12 cellular contexts compared by ENCODE assay signal in the genomic region with DNA sequence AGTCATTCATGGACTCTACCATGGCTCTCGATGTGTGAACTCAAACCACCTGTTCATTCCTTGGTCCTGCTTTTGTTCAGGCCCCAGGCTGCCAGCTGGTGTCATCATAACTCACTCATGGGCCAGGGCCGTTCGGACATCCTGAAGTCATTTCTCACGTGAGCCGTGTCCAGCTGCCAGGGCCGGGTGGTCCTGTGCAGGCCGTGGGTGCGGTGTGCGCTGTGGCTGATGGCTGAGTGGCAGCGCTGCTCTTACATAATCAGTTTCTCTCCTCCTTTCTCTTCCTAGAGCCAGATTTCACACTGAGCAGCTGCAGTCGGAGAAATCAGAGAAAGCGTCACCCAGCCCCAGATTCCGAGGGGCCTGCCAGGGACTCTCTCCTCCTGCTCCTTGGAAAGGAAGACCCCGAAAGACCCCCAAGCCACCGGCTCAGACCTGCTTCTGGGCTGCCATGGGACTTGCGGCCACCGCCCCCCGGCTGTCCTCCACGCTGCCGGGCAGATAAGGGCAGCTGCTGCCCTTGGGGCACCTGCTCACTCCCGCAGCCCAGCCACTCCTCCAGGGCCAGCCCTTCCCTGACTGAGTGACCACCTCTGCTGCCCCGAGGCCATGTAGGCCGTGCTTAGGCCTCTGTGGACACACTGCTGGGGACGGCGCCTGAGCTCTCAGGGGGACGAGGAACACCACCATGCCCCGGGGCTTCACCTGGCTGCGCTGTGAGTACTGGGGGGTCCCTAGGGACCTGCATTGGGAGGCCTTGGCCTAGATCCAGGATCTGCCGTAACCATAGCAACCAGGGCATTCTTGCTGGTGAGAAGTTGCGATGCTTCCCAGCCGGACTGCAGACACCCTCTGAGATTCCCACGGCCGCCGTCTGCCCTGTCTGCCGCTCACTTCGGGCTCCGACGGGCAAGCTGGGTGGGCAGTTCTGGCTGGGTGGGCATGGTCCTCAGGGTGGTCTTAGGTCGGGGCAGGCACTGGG. TPM values are rescaled to one million over a fixed set of nuclear protein-coding genes. Genes with fewer than 3 reads are reported as not detected.
DNase-seq lines count a peak whose midpoint lies in the region; ATAC-seq, FAIRE-seq and TF ChIP-seq lines count a peak whose summit lies in the region.
"Had no signal": no experiment of that assay in that cellular context is flagged by ENCODE, and none has a peak within 500 bp of the region (broad histone marks: within the 10 kb centered on the region; RNA-seq: fewer than 3 reads in every experiment).

TSS of gene IL34 (plus strand) at position 300 of the 982 bp plus-strand sequence. CDS start at position 689, 389 bp downstream.

- H3K27ac ChIP-seq in astrocyte (ENCODE audit: low read depth, low read length): no peak within 1 kb of the TSS
- H3K27ac ChIP-seq in stomach smooth muscle (ENCODE audit: low read length): no peak within 1 kb of the TSS
- H3K27ac ChIP-seq in MM.1S (ENCODE audit: low read length): no peak within 1 kb of the TSS

- H2AFZ ChIP-seq in astrocyte (ENCODE audit: low read depth, low read length) (no peak within 1 kb of the TSS), MM.1S (ENCODE audit: low read length) (no peak within 1 kb of the TSS)

- H3K4me1 ChIP-seq in astrocyte (ENCODE audit: insufficient read depth, low read length): peaks cover 13% of the 10 kb centered on the region
- peaks cover 10% of the 10 kb centered on the region for H3K4me1 ChIP-seq in stomach smooth muscle (ENCODE audit: control insufficient read depth, insufficient read depth, low read length)
- no peaks in the 10 kb centered on the region for H3K4me1 ChIP-seq in MM.1S (ENCODE audit: low read length)

- H3K36me3 ChIP-seq in astrocyte (ENCODE audit: insufficient read depth, low read length): no peaks in the 10 kb centered on the region
- no peaks in the 10 kb centered on the region for H3K36me3 ChIP-seq in stomach smooth muscle (ENCODE audit: control insufficient read depth in 2 of 2, insufficient read depth in 2 of 2, low read length in 2 of 2)
- H3K36me3 ChIP-seq in MM.1S (replicated peaks; ENCODE audit: insufficient read depth, low read length): no peaks in the 10 kb centered on the region
- H3K36me3 ChIP-seq: MG63 had no signal

- no peak within 1 kb of the TSS for H3K9ac ChIP-seq in astrocyte (ENCODE audit: low read length)
- H3K9ac ChIP-seq in stomach smooth muscle (ENCODE audit: low read length in 2 of 2): peak within 1 kb of the TSS in 1 of 2 donors; percentile 48
- no peak within 1 kb of the TSS for H3K9ac ChIP-seq in MM.1S (ENCODE audit: low read length)

- H3K4me1 Mint-ChIP-seq in astrocyte (ENCODE audit: low read depth, unreplicated experiment): peaks cover 7% of the 10 kb centered on the region

- H3K4me2 ChIP-seq in astrocyte (ENCODE audit: low read length): peak within 1 kb of the TSS; percentile 9
- no peak within 1 kb of the TSS for H3K4me2 ChIP-seq in MM.1S (ENCODE audit: low read depth, low read length)

- H3K9me3 Mint-ChIP-seq in astrocyte (ENCODE audit: unreplicated experiment): peaks cover 2% of the 10 kb centered on the region

- peak within 1 kb of the TSS; percentile 69 for H3K27ac Mint-ChIP-seq in astrocyte (ENCODE audit: unreplicated experiment)

- peaks cover 12% of the 10 kb centered on the region for H3K27me3 Mint-ChIP-seq in astrocyte (ENCODE audit: low read depth, unreplicated experiment)

- H3K4me3 ChIP-seq in astrocyte (ENCODE audit: insufficient read depth, low read depth, low read length) (no peak within 1 kb of the TSS), stomach smooth muscle (ENCODE audit: low read length in 2 of 2) (peak within 1 kb of the TSS; percentile 12 to 47), MM.1S (ENCODE audit: low read length) (no peak within 1 kb of the TSS)
- H3K4me3 ChIP-seq: MG63 had no signal

- H4K20me1 ChIP-seq in astrocyte (ENCODE audit: insufficient read depth, low read length): no peaks in the 10 kb centered on the region
- H4K20me1 ChIP-seq in MM.1S (ENCODE audit: insufficient read depth, low read length): no peaks in the 10 kb centered on the region

- DNase-seq in NCI-H1105 (lab: John Stamatoyannopoulos, UW): peak; percentile 18
- DNase-seq in astrocyte (ENCODE audit: low read depth): peak; percentile 14
- peak; percentile 26 for DNase-seq in kidney tubule cell (ENCODE audit: low spot score)
- DNase-seq in NCI-H1694 treated with DMSO at 0.1 percent for 48 hours (lab: John Stamatoyannopoulos, UW): no peak
- no peak for DNase-seq in MM.1S
- DNase-seq: GF-D8, MG63 had no signal

- no peaks in the 10 kb centered on the region for H3K36me3 Mint-ChIP-seq in astrocyte (ENCODE audit: low read depth, unreplicated experiment)

- no peaks in the 10 kb centered on the region for H3K9me3 ChIP-seq in astrocyte (ENCODE audit: insufficient read depth, low read depth, low read length)
- no peaks in the 10 kb centered on the region for H3K9me3 ChIP-seq in stomach smooth muscle (ENCODE audit: control insufficient read depth in 2 of 2, low read length in 2 of 2)
- H3K9me3 ChIP-seq in MM.1S (replicated peaks; ENCODE audit: insufficient read depth, low read length): no peaks in the 10 kb centered on the region
- H3K9me3 ChIP-seq: MG63 had no signal

- no peak for FAIRE-seq in astrocyte (lab: Jason Lieb, UNC)
- FAIRE-seq: GM19239 had no signal

- no peaks in the 10 kb centered on the region for H3F3A ChIP-seq in MM.1S (ENCODE audit: insufficient read depth, low read length)

- H3K27me3 ChIP-seq in astrocyte (ENCODE audit: insufficient read depth, low read length): no peaks in the 10 kb centered on the region
- no peaks in the 10 kb centered on the region for H3K27me3 ChIP-seq in stomach smooth muscle (ENCODE audit: control insufficient read depth in 1 of 2, insufficient read depth in 2 of 2, low read length in 2 of 2)
- H3K27me3 ChIP-seq in MM.1S (replicated peaks; ENCODE audit: insufficient read depth, low read length): no peaks in the 10 kb centered on the region
- H3K27me3 ChIP-seq: MG63 had no signal

- TF ChIP-seq CTCF in astrocyte (IDR thresholded peaks at IDR 0.05; ENCODE audit: insufficient read depth, low read depth, low read length): no peak
- TF ChIP-seq CTCF in MM.1S (IDR thresholded peaks at IDR 0.05; ENCODE audit: low read length): no peak

- H3K9me2 ChIP-seq in MM.1S (replicated peaks; ENCODE audit: insufficient read depth, low read length): no peaks in the 10 kb centered on the region

- ATAC-seq in HG02588 (IDR thresholded peaks at IDR 0.05; ENCODE audit: unreplicated experiment): no peak
- no peak for ATAC-seq in HG03354 (IDR thresholded peaks at IDR 0.05; ENCODE audit: poor library complexity, severe bottlenecking, unreplicated experiment)

- no peak within 1 kb of the TSS for H3K4me3 Mint-ChIP-seq in astrocyte (ENCODE audit: unreplicated experiment)
- H3K4me3 Mint-ChIP-seq: neural crest cell had no signal

- H3K79me2 ChIP-seq in astrocyte (ENCODE audit: insufficient read depth, low read length): no peaks in the 10 kb centered on the region
- no peaks in the 10 kb centered on the region for H3K79me2 ChIP-seq in MM.1S (ENCODE audit: low read length)

RNA-seq across cellular contexts. Expression of gene IL34, which starts in this region (rescaled TPM):
- 0.34 and 0.38 TPM in 2 replicates for total RNA-seq in astrocyte

Comparison
In these comparisons a context has a peak if more than half of its experiments do, and no peak if none do; other contexts are left out.
1. Peak in DNase-seq and H3K4me2 ChIP-seq in astrocyte; RNA of the gene not detected or under 1 TPM.
2. DNase-seq: peak in NCI-H1105 (single experiment) and kidney tubule cell (single experiment); none in NCI-H1694 treated with DMSO at 0.1 percent for 48 hours (single experiment) and MM.1S (single experiment).
3. H3K4me3 ChIP-seq: peak in stomach smooth muscle (2 of 2); none in astrocyte (single experiment) and MM.1S (single experiment).